ENCODE assay signal across 17 cellular contexts in the genomic region with DNA sequence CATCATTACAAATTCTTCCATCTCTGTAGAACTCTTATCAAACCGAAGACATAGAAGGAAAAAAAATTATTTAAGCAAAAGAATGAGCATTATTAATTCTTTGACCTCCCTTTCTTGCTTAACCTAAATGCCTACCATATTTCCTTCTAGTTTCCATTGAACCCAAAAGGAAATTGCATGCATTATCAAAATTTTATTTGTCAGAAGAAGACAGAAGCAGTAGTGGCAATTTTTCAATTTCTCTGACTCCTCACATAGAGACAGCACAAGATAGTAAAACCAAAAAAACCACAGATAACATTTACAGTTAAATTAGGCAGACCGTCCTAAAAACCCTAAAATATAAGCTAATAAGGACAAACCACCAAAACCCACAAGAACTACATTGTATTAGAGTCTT. TPM values are rescaled to one million over a fixed set of nuclear protein-coding genes. Genes with fewer than 3 reads are reported as not detected.
DNase-seq lines count a peak whose midpoint lies in the region; ATAC-seq and TF ChIP-seq lines count a peak whose summit lies in the region.
"Had no signal": no experiment of that assay in that cellular context is flagged by ENCODE, and none has a peak within 500 bp of the region (broad histone marks: within the 10 kb centered on the region; RNA-seq: fewer than 3 reads in every experiment).

No MANE protein-coding gene starts in this region.

- no peak for TF ChIP-seq CTCF in fibroblast of the aortic adventitia (IDR thresholded peaks at IDR 0.05; ENCODE audit: insufficient read depth, low read length)

- intact Hi-C loops in CD4-positive, alpha-beta memory T cell (cut with micrococcal nuclease) = no loop called here

- POLR2A ChIA-PET in CD4-positive, alpha-beta memory T cell (lab: Charles Lee; ENCODE audit: partially characterized antibody) = no interaction called here

- no peak overlapping the region for H3K4me3 ChIP-seq in CD4-positive, alpha-beta memory T cell (ENCODE audit: low read length in 2 of 2)
- no peak overlapping the region for H3K4me3 ChIP-seq in fibroblast of the aortic adventitia (ENCODE audit: low read depth, low read length)

- H3K4me1 Mint-ChIP-seq in CD4-positive, alpha-beta memory T cell = peaks cover 14 to 22% (median 18%) of the 10 kb centered on the region in 4 donors
- H3K4me1 Mint-ChIP-seq in activated T-helper 17 cell treated with anti-CD3 and anti-CD28 coated beads, Interleukin-2, amount 50 U/mL, for 72 hours = peaks cover 16% of the 10 kb centered on the region
- H3K4me1 Mint-ChIP-seq: H9 had no signal

- no peak for ATAC-seq in activated T-helper 17 cell treated with anti-CD3 and anti-CD28 coated beads, Interleukin-2, amount 50 U/mL, for 72 hours (replicated peaks)
- ATAC-seq: CD8-positive, alpha-beta T cell had no signal

- H3K36me3 ChIP-seq in CD4-positive, alpha-beta memory T cell (ENCODE audit: insufficient read depth, low read length) = peaks cover 37% of the 10 kb centered on the region

- no peaks in the 10 kb centered on the region for H3K9me3 ChIP-seq in CD4-positive, alpha-beta memory T cell (ENCODE audit: control insufficient read depth in 1 of 2, low read length in 2 of 2)

- no peak overlapping the region for H3K27ac ChIP-seq in CD4-positive, alpha-beta memory T cell (ENCODE audit: low read depth, low read length)

- H3K27me3 ChIP-seq in CD4-positive, alpha-beta memory T cell (ENCODE audit: insufficient read depth, low read length) = no peaks in the 10 kb centered on the region

- H3K9me3 Mint-ChIP-seq in CD4-positive, alpha-beta memory T cell = no peaks in the 10 kb centered on the region
- no peaks in the 10 kb centered on the region for H3K9me3 Mint-ChIP-seq in activated T-helper 17 cell treated with anti-CD3 and anti-CD28 coated beads, Interleukin-2, amount 50 U/mL, for 72 hours
- H3K9me3 Mint-ChIP-seq: CD8-positive, alpha-beta T cell; H9 had no signal

- H3K4me1 ChIP-seq in CD4-positive, alpha-beta memory T cell (ENCODE audit: insufficient read depth, low read length) = peaks cover 14% of the 10 kb centered on the region

- peak overlapping the region in 5 of 7 donors; percentile 8 to 60 (median 30) for H3K27ac Mint-ChIP-seq in CD4-positive, alpha-beta memory T cell
- H3K27ac Mint-ChIP-seq in activated T-helper 17 cell treated with anti-CD3 and anti-CD28 coated beads, Interleukin-2, amount 50 U/mL, for 72 hours = peak overlapping the region; percentile 3
- H3K27ac Mint-ChIP-seq: B cell; CD8-positive, alpha-beta T cell had no signal

- H3K27me3 Mint-ChIP-seq in CD4-positive, alpha-beta memory T cell = no peaks in the 10 kb centered on the region
- H3K27me3 Mint-ChIP-seq in activated T-helper 17 cell treated with anti-CD3 and anti-CD28 coated beads, Interleukin-2, amount 50 U/mL, for 72 hours = no peaks in the 10 kb centered on the region
- H3K27me3 Mint-ChIP-seq: B cell had no signal

- H3K36me3 Mint-ChIP-seq in CD4-positive, alpha-beta memory T cell = peaks cover 71 to 80% of the 10 kb centered on the region in 2 donors
- peaks cover 97% of the 10 kb centered on the region for H3K36me3 Mint-ChIP-seq in activated T-helper 17 cell treated with anti-CD3 and anti-CD28 coated beads, Interleukin-2, amount 50 U/mL, for 72 hours (ENCODE audit: low read depth)

- H3K4me3 Mint-ChIP-seq in CD4-positive, alpha-beta memory T cell = no peak overlapping the region
- no peak overlapping the region for H3K4me3 Mint-ChIP-seq in activated T-helper 17 cell treated with anti-CD3 and anti-CD28 coated beads, Interleukin-2, amount 50 U/mL, for 72 hours
- H3K4me3 Mint-ChIP-seq: B cell; CD8-positive, alpha-beta T cell; H9 had no signal

- CTCF ChIA-PET in CD4-positive, alpha-beta memory T cell (lab: Charles Lee; ENCODE audit: partially characterized antibody) = no interaction called here

- DNase-seq in CD4-positive, alpha-beta memory T cell = no peak
- DNase-seq in OCI-M1 (lab: John Stamatoyannopoulos, UW) (peak; percentile 46), fibroblast of the aortic adventitia (ENCODE audit: low read depth) (peak; percentile 4), NCI-H1436 treated with DMSO at 0.1 percent for 48 hours (lab: John Stamatoyannopoulos, UW) (no peak), NCI-H2227 (lab: John Stamatoyannopoulos, UW; ENCODE audit: unreplicated experiment) (no peak), GM19238 (ENCODE audit: insufficient read length, low spot score) (no peak), SHP77 treated with DMSO at 0.1 percent for 48 hours (lab: John Stamatoyannopoulos, UW) (no peak)
- DNase-seq: C1 segment of cervical spinal cord; CD8-positive, alpha-beta T cell; COR-L47; DMS153; DMS79 treated with DMSO at 0.1 percent for 48 hours; EL; GOT3; H9 had no signal

RNA-seq across cellular contexts. Expression of a gene that starts 27.2 kb away (rescaled TPM):
- 10 to 100 TPM; 45.7 to 49.3 TPM for total RNA-seq in CD4-positive, alpha-beta memory T cell
- 10 to 100 TPM in 1 of 2 donors, 1 to 10 TPM in 1; 1.3 to 19.0 TPM for polyA plus RNA-seq in CD4-positive, alpha-beta memory T cell
- total RNA-seq in activated T-helper 17 cell treated with anti-CD3 and anti-CD28 coated beads, Interleukin-2, amount 50 U/mL, for 72 hours = 10 to 100 TPM; 29.7 to 39.1 TPM
- total RNA-seq in fibroblast of the aortic adventitia (ENCODE audit: low replicate concordance) = 63.2 and 153 TPM in 2 replicates

Comparison
In these comparisons a context has a peak if more than half of its experiments do, and no peak if none do; other contexts are left out.
1. DNase-seq: peak in OCI-M1 (single experiment) and fibroblast of the aortic adventitia (single experiment); none in CD4-positive, alpha-beta memory T cell (0 of 5), NCI-H1436 treated with DMSO at 0.1 percent for 48 hours (single experiment), NCI-H2227 (single experiment), GM19238 (single experiment) and SHP77 treated with DMSO at 0.1 percent for 48 hours (single experiment).